Comparison of ENCODE assay signal across 1 cellular context in the genomic region with DNA sequence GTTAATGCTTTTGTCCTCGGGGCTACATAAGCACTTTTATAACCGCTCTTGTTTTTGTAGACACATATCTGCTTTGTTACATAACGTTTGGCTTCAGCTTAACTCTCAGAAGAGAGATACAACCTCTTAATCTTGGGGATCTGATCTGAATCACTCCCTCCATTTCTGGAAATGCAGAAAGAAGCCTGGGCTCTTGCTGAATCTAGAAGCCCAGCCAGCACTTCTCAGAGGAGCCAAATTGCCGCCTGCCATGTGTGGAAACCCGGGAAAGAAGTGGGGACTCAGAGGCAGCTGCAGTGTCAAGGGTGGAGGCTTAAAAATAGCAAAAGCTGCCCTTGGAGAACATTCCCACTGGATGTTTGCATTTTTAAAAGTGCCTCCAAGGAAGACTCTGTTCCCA.
TF ChIP-seq lines count a peak whose summit lies in the region.

No MANE protein-coding gene starts in this region.

TF ChIP-seq in H1, 55 proteins besides CTCF, POLR2A, EP300 and RAD21 (continued from another document):
- TF ChIP-seq, protein P1, sequence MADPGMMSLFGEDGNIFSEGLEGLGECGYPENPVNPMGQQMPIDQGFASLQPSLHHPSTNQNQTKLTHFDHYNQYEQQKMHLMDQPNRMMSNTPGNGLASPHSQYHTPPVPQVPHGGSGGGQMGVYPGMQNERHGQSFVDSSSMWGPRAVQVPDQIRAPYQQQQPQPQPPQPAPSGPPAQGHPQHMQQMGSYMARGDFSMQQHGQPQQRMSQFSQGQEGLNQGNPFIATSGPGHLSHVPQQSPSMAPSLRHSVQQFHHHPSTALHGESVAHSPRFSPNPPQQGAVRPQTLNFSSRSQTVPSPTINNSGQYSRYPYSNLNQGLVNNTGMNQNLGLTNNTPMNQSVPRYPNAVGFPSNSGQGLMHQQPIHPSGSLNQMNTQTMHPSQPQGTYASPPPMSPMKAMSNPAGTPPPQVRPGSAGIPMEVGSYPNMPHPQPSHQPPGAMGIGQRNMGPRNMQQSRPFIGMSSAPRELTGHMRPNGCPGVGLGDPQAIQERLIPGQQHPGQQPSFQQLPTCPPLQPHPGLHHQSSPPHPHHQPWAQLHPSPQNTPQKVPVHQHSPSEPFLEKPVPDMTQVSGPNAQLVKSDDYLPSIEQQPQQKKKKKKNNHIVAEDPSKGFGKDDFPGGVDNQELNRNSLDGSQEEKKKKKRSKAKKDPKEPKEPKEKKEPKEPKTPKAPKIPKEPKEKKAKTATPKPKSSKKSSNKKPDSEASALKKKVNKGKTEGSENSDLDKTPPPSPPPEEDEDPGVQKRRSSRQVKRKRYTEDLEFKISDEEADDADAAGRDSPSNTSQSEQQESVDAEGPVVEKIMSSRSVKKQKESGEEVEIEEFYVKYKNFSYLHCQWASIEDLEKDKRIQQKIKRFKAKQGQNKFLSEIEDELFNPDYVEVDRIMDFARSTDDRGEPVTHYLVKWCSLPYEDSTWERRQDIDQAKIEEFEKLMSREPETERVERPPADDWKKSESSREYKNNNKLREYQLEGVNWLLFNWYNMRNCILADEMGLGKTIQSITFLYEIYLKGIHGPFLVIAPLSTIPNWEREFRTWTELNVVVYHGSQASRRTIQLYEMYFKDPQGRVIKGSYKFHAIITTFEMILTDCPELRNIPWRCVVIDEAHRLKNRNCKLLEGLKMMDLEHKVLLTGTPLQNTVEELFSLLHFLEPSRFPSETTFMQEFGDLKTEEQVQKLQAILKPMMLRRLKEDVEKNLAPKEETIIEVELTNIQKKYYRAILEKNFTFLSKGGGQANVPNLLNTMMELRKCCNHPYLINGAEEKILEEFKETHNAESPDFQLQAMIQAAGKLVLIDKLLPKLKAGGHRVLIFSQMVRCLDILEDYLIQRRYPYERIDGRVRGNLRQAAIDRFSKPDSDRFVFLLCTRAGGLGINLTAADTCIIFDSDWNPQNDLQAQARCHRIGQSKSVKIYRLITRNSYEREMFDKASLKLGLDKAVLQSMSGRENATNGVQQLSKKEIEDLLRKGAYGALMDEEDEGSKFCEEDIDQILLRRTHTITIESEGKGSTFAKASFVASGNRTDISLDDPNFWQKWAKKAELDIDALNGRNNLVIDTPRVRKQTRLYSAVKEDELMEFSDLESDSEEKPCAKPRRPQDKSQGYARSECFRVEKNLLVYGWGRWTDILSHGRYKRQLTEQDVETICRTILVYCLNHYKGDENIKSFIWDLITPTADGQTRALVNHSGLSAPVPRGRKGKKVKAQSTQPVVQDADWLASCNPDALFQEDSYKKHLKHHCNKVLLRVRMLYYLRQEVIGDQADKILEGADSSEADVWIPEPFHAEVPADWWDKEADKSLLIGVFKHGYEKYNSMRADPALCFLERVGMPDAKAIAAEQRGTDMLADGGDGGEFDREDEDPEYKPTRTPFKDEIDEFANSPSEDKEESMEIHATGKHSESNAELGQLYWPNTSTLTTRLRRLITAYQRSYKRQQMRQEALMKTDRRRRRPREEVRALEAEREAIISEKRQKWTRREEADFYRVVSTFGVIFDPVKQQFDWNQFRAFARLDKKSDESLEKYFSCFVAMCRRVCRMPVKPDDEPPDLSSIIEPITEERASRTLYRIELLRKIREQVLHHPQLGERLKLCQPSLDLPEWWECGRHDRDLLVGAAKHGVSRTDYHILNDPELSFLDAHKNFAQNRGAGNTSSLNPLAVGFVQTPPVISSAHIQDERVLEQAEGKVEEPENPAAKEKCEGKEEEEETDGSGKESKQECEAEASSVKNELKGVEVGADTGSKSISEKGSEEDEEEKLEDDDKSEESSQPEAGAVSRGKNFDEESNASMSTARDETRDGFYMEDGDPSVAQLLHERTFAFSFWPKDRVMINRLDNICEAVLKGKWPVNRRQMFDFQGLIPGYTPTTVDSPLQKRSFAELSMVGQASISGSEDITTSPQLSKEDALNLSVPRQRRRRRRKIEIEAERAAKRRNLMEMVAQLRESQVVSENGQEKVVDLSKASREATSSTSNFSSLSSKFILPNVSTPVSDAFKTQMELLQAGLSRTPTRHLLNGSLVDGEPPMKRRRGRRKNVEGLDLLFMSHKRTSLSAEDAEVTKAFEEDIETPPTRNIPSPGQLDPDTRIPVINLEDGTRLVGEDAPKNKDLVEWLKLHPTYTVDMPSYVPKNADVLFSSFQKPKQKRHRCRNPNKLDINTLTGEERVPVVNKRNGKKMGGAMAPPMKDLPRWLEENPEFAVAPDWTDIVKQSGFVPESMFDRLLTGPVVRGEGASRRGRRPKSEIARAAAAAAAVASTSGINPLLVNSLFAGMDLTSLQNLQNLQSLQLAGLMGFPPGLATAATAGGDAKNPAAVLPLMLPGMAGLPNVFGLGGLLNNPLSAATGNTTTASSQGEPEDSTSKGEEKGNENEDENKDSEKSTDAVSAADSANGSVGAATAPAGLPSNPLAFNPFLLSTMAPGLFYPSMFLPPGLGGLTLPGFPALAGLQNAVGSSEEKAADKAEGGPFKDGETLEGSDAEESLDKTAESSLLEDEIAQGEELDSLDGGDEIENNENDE (IDR thresholded peaks at IDR 0.05; ENCODE audit: insufficient replicate concordance, low read length): no peak
- TF ChIP-seq, protein P2, sequence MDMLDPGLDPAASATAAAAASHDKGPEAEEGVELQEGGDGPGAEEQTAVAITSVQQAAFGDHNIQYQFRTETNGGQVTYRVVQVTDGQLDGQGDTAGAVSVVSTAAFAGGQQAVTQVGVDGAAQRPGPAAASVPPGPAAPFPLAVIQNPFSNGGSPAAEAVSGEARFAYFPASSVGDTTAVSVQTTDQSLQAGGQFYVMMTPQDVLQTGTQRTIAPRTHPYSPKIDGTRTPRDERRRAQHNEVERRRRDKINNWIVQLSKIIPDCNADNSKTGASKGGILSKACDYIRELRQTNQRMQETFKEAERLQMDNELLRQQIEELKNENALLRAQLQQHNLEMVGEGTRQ (IDR thresholded peaks at IDR 0.05; ENCODE audit: low read length): no peak
- TF ChIP-seq HDAC6 (IDR thresholded peaks at IDR 0.05; ENCODE audit: low read depth, low read length) (no peak), CBX8 (IDR thresholded peaks at IDR 0.05; ENCODE audit: borderline replicate concordance, low read depth, low read length) (no peak), PHF8 (conservative IDR thresholded peaks at IDR 0.05; ENCODE audit: low read depth, low read length) (no peak), TAF7 (optimal IDR thresholded peaks at IDR 0.05; ENCODE audit: borderline replicate concordance, low read depth, low read length) (no peak), BRCA1 (IDR thresholded peaks at IDR 0.05; ENCODE audit: low read depth, low read length) (no peak), KDM1A (IDR thresholded peaks at IDR 0.05; ENCODE audit: borderline replicate concordance, low read length) (no peak), TCF12 (IDR thresholded peaks at IDR 0.05; ENCODE audit: low read depth, low read length) (no peak)
